8 cellular contexts compared by ENCODE assay signal in genomic region chr10:93080350-93081046, GRCh38. TPM values are rescaled to one million over a fixed set of nuclear protein-coding genes. Genes with fewer than 3 reads are reported as not detected.
DNase-seq lines count a peak whose midpoint lies in the region; ATAC-seq and TF ChIP-seq lines count a peak whose summit lies in the region.

No MANE protein-coding gene starts in this region.

- TF ChIP-seq CTCF in nephron progenitor cell (IDR thresholded peaks at IDR 0.05) (peak; percentile 79), uterus (IDR thresholded peaks at IDR 0.05) (peak; percentile 40 to 61 (median 52))

- peaks cover 38% of the 10 kb centered on the region for H3K27me3 Mint-ChIP-seq in nephron progenitor cell (ENCODE audit: low read depth, poor library complexity)

- H3K36me3 Mint-ChIP-seq in nephron progenitor cell (ENCODE audit: low read depth): no peaks in the 10 kb centered on the region

- no peaks in the 10 kb centered on the region for H3K9me3 Mint-ChIP-seq in nephron progenitor cell

- peak; percentile 31 to 43 for DNase-seq in AML-193 (lab: John Stamatoyannopoulos, UW)
- peak; percentile 11 for DNase-seq in NCI-H774 (lab: John Stamatoyannopoulos, UW)
- DNase-seq in activated T-cell treated with anti-CD3 and anti-CD28 coated beads for 1 hour (ENCODE audit: low read depth): peak; percentile 35
- DNase-seq in fibroblast of gingiva (ENCODE audit: low read depth): peak; percentile 19
- peak; percentile 75 for DNase-seq in nephron progenitor cell
- no peak for DNase-seq in uterus

- no peak overlapping the region for H3K4me3 Mint-ChIP-seq in nephron progenitor cell

- no peak overlapping the region for H3K27ac ChIP-seq in uterus

- no peaks in the 10 kb centered on the region for H3K4me1 ChIP-seq in uterus

- TF ChIP-seq POLR2A in uterus (IDR thresholded peaks at IDR 0.05): no peak

- H3K9me3 ChIP-seq in uterus: no peaks in the 10 kb centered on the region

- peak overlapping the region; percentile 80 for H3K27ac Mint-ChIP-seq in nephron progenitor cell

- H3K27me3 ChIP-seq in uterus: peaks cover 0 to 6% of the 10 kb centered on the region in 2 donors

- intact Hi-C loops in uterus (cut with DNase I; ENCODE audit: low total_unique reads): no loop called here

- no peaks in the 10 kb centered on the region for H3K36me3 ChIP-seq in uterus

- ATAC-seq in GM19035 (IDR thresholded peaks at IDR 0.05; ENCODE audit: unreplicated experiment) (peak; percentile 53), HG02759 (IDR thresholded peaks at IDR 0.05; ENCODE audit: unreplicated experiment) (no peak)

- H3K4me1 Mint-ChIP-seq in nephron progenitor cell: peaks cover 54% of the 10 kb centered on the region

- no peak overlapping the region for H3K4me3 ChIP-seq in uterus

RNA-seq across cellular contexts. Expression of gene CYP26A1, which starts 6.8 kb away (rescaled TPM):
- under 1 TPM in 1 of 4 donors, not detected in 3; 0.76 TPM for total RNA-seq in uterus

RNA-seq across cellular contexts. Expression of gene CYP26C1, which starts 19.9 kb away (rescaled TPM):
- total RNA-seq in uterus: under 1 TPM in 2 of 4 donors, not detected in 2; 0.15 to 0.41 TPM

Comparison
In these comparisons a context has a peak if more than half of its experiments do, and no peak if none do; other contexts are left out.
1. DNase-seq: peak in AML-193 (2 of 2), NCI-H774 (single experiment), activated T-cell treated with anti-CD3 and anti-CD28 coated beads for 1 hour (single experiment), fibroblast of gingiva (single experiment) and nephron progenitor cell (single experiment); none in uterus (0 of 2).